In genomic region chr15:85693277-85693676, GRCh38 we compare ENCODE assay signal across 11 cellular contexts.
A peak's percentile ranks its signal among the peaks of the same experiment; 100 is the strongest.
DNase-seq lines count a peak whose midpoint lies in the region; ATAC-seq, FAIRE-seq and TF ChIP-seq lines count a peak whose summit lies in the region.
"Had no signal": no experiment of that assay in that cellular context is flagged by ENCODE, and none has a peak within 500 bp of the region (broad histone marks: within the 10 kb centered on the region; RNA-seq: fewer than 3 reads in every experiment).

No MANE protein-coding gene starts in this region.

- no TSS peak for BruUV-seq in HepG2 (replicated peaks; lab: Mats Ljungman, UMichigan)

- no peak for ATAC-seq in left cardiac atrium
- ATAC-seq in central memory CD8-positive, alpha-beta T cell (replicated peaks; ENCODE audit: extremely low read depth, poor library complexity, severe bottlenecking), result no peak
- ATAC-seq in HepG2, result no peak
- ATAC-seq in gastrocnemius medialis, result no peak

- H3K4me2 ChIP-seq in Loucy (ENCODE audit: low read depth, low read length, poor library complexity, severe bottlenecking) (peak overlapping the region; percentile 80), HepG2 (ENCODE audit: low read depth, low read length) (no peak overlapping the region)

- peak overlapping the region; percentile 77 for H3K27ac ChIP-seq in left ventricle myocardium inferior (replicated peaks)
- H3K27ac ChIP-seq in HepG2 (ENCODE audit: extremely low read length, insufficient read depth, low read length), result no peak overlapping the region
- H3K27ac ChIP-seq in gastrocnemius medialis, result peak overlapping the region in 2 of 4 donors; percentile 29 to 53
- H3K27ac ChIP-seq: C4-2B, SK-N-MC had no signal

- POLR2A ChIA-PET in HepG2 (lab: Yijun Ruan, JAX), result no interaction called here

- peaks cover 62% of the 10 kb centered on the region for H3K36me3 ChIP-seq in left ventricle myocardium inferior
- peaks cover 33% of the 10 kb centered on the region for H3K36me3 ChIP-seq in Loucy (ENCODE audit: insufficient read depth, low read length)
- peaks cover 0 to 12% of the 10 kb centered on the region in 2 experiments; a peak in 4 of 5 replicates for H3K36me3 ChIP-seq in HepG2 (replicated peaks in 1 of 2; ENCODE audit: control insufficient read depth in 1 of 2, insufficient read depth in 2 of 2, low read length in 2 of 2)
- H3K36me3 ChIP-seq in gastrocnemius medialis, result peaks cover 0 to 53% of the 10 kb centered on the region in 2 donors

- no peaks in the 10 kb centered on the region for H3K9me3 Mint-ChIP-seq in central memory CD8-positive, alpha-beta T cell
- H3K9me3 Mint-ChIP-seq in nephron progenitor cell, result no peaks in the 10 kb centered on the region

- H3K9me2 ChIP-seq in Loucy (replicated peaks; ENCODE audit: low read depth, low read length), result no peaks in the 10 kb centered on the region

- no peak for FAIRE-seq in HepG2 (lab: Jason Lieb, UNC)

- H4K20me1 ChIP-seq in Loucy (ENCODE audit: insufficient read depth, low read length, poor library complexity, severe bottlenecking) (peaks cover 2% of the 10 kb centered on the region), HepG2 (ENCODE audit: insufficient read depth, low read length) (no peaks in the 10 kb centered on the region)

- H3K79me2 ChIP-seq in Loucy (ENCODE audit: insufficient read depth, low read length), result peaks cover 59% of the 10 kb centered on the region
- H3K79me2 ChIP-seq in HepG2 (ENCODE audit: insufficient read depth, low read length), result no peaks in the 10 kb centered on the region

- peaks cover 69% of the 10 kb centered on the region for H3K4me1 Mint-ChIP-seq in central memory CD8-positive, alpha-beta T cell
- H3K4me1 Mint-ChIP-seq in nephron progenitor cell, result peaks cover 37% of the 10 kb centered on the region

- H3K27ac Mint-ChIP-seq in central memory CD8-positive, alpha-beta T cell (ENCODE audit: low read depth), result peak overlapping the region; percentile 98
- no peak overlapping the region for H3K27ac Mint-ChIP-seq in nephron progenitor cell

- CTCF ChIA-PET in HepG2 (lab: Yijun Ruan, JAX; ENCODE audit: low intra/inter-chr PET ratio, low total read pairs), result no interaction called here

- H3K4me1 ChIP-seq in left ventricle myocardium inferior, result peaks cover 66% of the 10 kb centered on the region
- H3K4me1 ChIP-seq in Loucy (ENCODE audit: insufficient read depth, low read length, poor library complexity, severe bottlenecking), result peaks cover 55% of the 10 kb centered on the region
- no peaks in the 10 kb centered on the region for H3K4me1 ChIP-seq in HepG2 (ENCODE audit: insufficient read depth, low read length)
- H3K4me1 ChIP-seq in gastrocnemius medialis, result peaks cover 0 to 32% of the 10 kb centered on the region in 2 donors

- H3K27me3 Mint-ChIP-seq in central memory CD8-positive, alpha-beta T cell, result no peaks in the 10 kb centered on the region
- no peaks in the 10 kb centered on the region for H3K27me3 Mint-ChIP-seq in nephron progenitor cell (ENCODE audit: low read depth, poor library complexity)

- TF ChIP-seq POLR2A in HepG2 (IDR thresholded peaks at IDR 0.05; ENCODE audit: insufficient read depth in 1 of 2, low read depth in 2 of 2, low read length in 2 of 2), result no peak
- no peak for TF ChIP-seq POLR2A in gastrocnemius medialis (IDR thresholded peaks at IDR 0.05)

- in situ Hi-C loops in HepG2 (cut with HindIII; ENCODE audit: extremely low pct_ligation_motif_present, low pct_unique_long_range_greater_than_20kb), result no loop called here
- in situ Hi-C loops in gastrocnemius medialis (cut with MboI; ENCODE audit: low sequenced_read_pairs in 4 of 4), result loop anchor here in 1 of 4 donors (25.0 kb wide), 1 partner anchor 206 kb away; no protein-coding TSS in a partner anchor

- no peak for TF ChIP-seq RAD21 in HepG2 (CRISPR knock-in tag; IDR thresholded peaks at IDR 0.05)

- H3K9ac ChIP-seq in Loucy (ENCODE audit: low read depth, low read length, poor library complexity, severe bottlenecking) (peak overlapping the region; percentile 93), HepG2 (ENCODE audit: insufficient read depth, low read depth, low read length) (no peak overlapping the region)

- DNase-seq in left ventricle myocardium inferior, result no peak
- DNase-seq in left cardiac atrium, result no peak
- DNase-seq in central memory CD8-positive, alpha-beta T cell (ENCODE audit: low spot score in 2 of 2), result no peak
- DNase-seq in HepG2 (ENCODE audit: low spot score), result no peak
- DNase-seq in gastrocnemius medialis, result no peak
- DNase-seq in GDM1 (lab: John Stamatoyannopoulos, UW), result no peak
- no peak for DNase-seq in nephron progenitor cell
- DNase-seq: activated gamma-delta T cell had no signal

- intact Hi-C loops in left ventricle myocardium inferior (cut with micrococcal nuclease) (loop anchor here (10.0 kb wide), 1 partner anchor 198 kb away; no protein-coding TSS in a partner anchor), left cardiac atrium (cut with DNase I) (no loop called here), HepG2 (cut with micrococcal nuclease; ENCODE audit: unreplicated experiment) (no loop called here), gastrocnemius medialis (cut with DNase I; ENCODE audit: low total_unique reads) (no loop called here)

- H2AFZ ChIP-seq in Loucy (ENCODE audit: low read length), result no peak overlapping the region
- H2AFZ ChIP-seq in HepG2 (ENCODE audit: low read length), result no peak overlapping the region

- no peaks in the 10 kb centered on the region for H3K27me3 ChIP-seq in left ventricle myocardium inferior (ENCODE audit: low read depth)
- H3K27me3 ChIP-seq in Loucy (ENCODE audit: insufficient read depth, low read length, poor library complexity, severe bottlenecking), result no peaks in the 10 kb centered on the region
- H3K27me3 ChIP-seq in HepG2 (ENCODE audit: control insufficient read depth in 1 of 2, insufficient read depth in 2 of 2, low read length in 2 of 2), result no peaks in the 10 kb centered on the region
- no peaks in the 10 kb centered on the region for H3K27me3 ChIP-seq in gastrocnemius medialis

- peaks cover 3% of the 10 kb centered on the region; the same call in 1 of the 2 replicates for H3F3A ChIP-seq in Loucy (ENCODE audit: low read depth)

- H3K4me3 Mint-ChIP-seq in central memory CD8-positive, alpha-beta T cell, result peak overlapping the region; percentile 90
- no peak overlapping the region for H3K4me3 Mint-ChIP-seq in nephron progenitor cell

- 97% methylated on average over 2 of the region's 2 CpGs for WGBS in HepG2 (ENCODE audit: low lambda C conversion rate)

- TF ChIP-seq EP300 in HepG2 (IDR thresholded peaks at IDR 0.05; ENCODE audit: low read depth in 2 of 2, low read length in 2 of 2), result no peak
- TF ChIP-seq EP300 in HepG2 (CRISPR knock-in tag; IDR thresholded peaks at IDR 0.05; ENCODE audit: borderline replicate concordance), result no peak

- peaks cover 67% of the 10 kb centered on the region for H3K36me3 Mint-ChIP-seq in central memory CD8-positive, alpha-beta T cell (ENCODE audit: insufficient read depth)
- peaks cover 47% of the 10 kb centered on the region for H3K36me3 Mint-ChIP-seq in nephron progenitor cell (ENCODE audit: low read depth)

- H3K4me3 ChIP-seq in left ventricle myocardium inferior (no peak overlapping the region), Loucy (ENCODE audit: low read length, poor library complexity, severe bottlenecking) (peak overlapping the region; percentile 81), HepG2 (replicated peaks in 1 of 3; ENCODE audit: insufficient read depth in 1 of 3, low read depth in 2 of 3, low read length in 3 of 3) (no peak overlapping the region), gastrocnemius medialis (no peak overlapping the region)
- H3K4me3 ChIP-seq: SK-N-MC had no signal

- no peaks in the 10 kb centered on the region for H3K9me3 ChIP-seq in left ventricle myocardium inferior (replicated peaks)
- H3K9me3 ChIP-seq in Loucy (ENCODE audit: insufficient read depth, low read depth, low read length), result no peaks in the 10 kb centered on the region
- H3K9me3 ChIP-seq in HepG2 (ENCODE audit: low read length), result no peaks in the 10 kb centered on the region
- no peaks in the 10 kb centered on the region for H3K9me3 ChIP-seq in gastrocnemius medialis

- no peak for TF ChIP-seq CTCF in left ventricle myocardium inferior (IDR thresholded peaks at IDR 0.05; ENCODE audit: borderline replicate concordance)
- no peak for TF ChIP-seq CTCF in Loucy (conservative IDR thresholded peaks at IDR 0.05; ENCODE audit: low read length)
- TF ChIP-seq CTCF in HepG2 (CRISPR knock-in tag; IDR thresholded peaks at IDR 0.05), result no peak
- TF ChIP-seq CTCF in gastrocnemius medialis (IDR thresholded peaks at IDR 0.05 in 4 of 5, conservative IDR thresholded peaks at IDR 0.05 in 1 of 5), result no peak
- no peak for TF ChIP-seq CTCF in nephron progenitor cell (IDR thresholded peaks at IDR 0.05)

TF ChIP-seq in HepG2, 621 proteins besides CTCF, POLR2A, EP300 and RAD21 (continues in another document):
- no peak for TF ChIP-seq ZNF678 (CRISPR knock-in tag; IDR thresholded peaks at IDR 0.05)
- TF ChIP-seq ZNF605 (CRISPR knock-in tag; IDR thresholded peaks at IDR 0.05), result no peak
- TF ChIP-seq NR2C2 (CRISPR knock-in tag; IDR thresholded peaks at IDR 0.05; ENCODE audit: borderline replicate concordance), result no peak
- no peak for TF ChIP-seq MAZ (IDR thresholded peaks at IDR 0.05; ENCODE audit: borderline replicate concordance, low read depth, low read length)
- TF ChIP-seq MAZ (CRISPR knock-in tag; IDR thresholded peaks at IDR 0.05; ENCODE audit: low read depth), result no peak
- TF ChIP-seq ZSCAN5A (CRISPR knock-in tag; IDR thresholded peaks at IDR 0.05; ENCODE audit: borderline replicate concordance), result no peak
- no peak for TF ChIP-seq TMF1 (CRISPR knock-in tag; IDR thresholded peaks at IDR 0.05; ENCODE audit: low read depth)
- TF ChIP-seq TEAD2 (CRISPR knock-in tag; IDR thresholded peaks at IDR 0.05), result no peak
- no peak for TF ChIP-seq ZSCAN9 (CRISPR knock-in tag; IDR thresholded peaks at IDR 0.05; ENCODE audit: borderline replicate concordance)
